23 cellular contexts compared by ENCODE assay signal in the genomic region with DNA sequence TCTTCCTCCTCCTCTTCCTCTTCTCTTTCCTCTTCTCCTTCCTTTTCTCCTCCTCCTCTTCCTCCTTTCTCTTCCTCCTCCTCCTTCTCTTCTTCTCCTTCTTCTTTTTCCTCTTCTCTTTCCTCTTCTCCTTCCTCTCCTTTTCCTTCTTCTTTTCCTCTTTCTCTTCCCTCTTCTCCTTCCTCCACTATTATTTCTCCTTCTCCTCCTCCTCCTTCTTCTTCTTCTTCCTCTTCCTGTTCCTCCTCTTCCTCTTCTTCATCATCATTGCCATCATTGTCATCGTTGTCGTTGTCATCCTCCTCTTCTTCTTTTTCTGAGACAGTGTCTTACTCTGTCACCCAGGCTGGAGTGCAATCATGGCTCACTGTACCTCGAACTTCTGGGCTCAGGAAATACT.
DNase-seq lines count a peak whose midpoint lies in the region; TF ChIP-seq lines count a peak whose summit lies in the region.
"Had no signal": no experiment of that assay in that cellular context is flagged by ENCODE, and none has a peak within 500 bp of the region (broad histone marks: within the 10 kb centered on the region; RNA-seq: fewer than 3 reads in every experiment).

No MANE protein-coding gene starts in this region.

- H3K4me3 Mint-ChIP-seq in progenitor cell of endocrine pancreas (ENCODE audit: low read depth) = no peak overlapping the region
- H3K4me3 Mint-ChIP-seq in activated CD4-positive, alpha-beta T cell treated with anti-CD3 and anti-CD28 coated beads, Interleukin-2, amount 10 ng/mL, durations not matched to agents 7 days and 5 days = no peak overlapping the region
- H3K4me3 Mint-ChIP-seq: CD14-positive monocyte; CD4-positive, alpha-beta memory T cell; CD4-positive, CD25-positive, alpha-beta regulatory T cell had no signal

- H3K4me3 ChIP-seq in HEK293 (ENCODE audit: low read depth, low read length) = no peak overlapping the region
- no peak overlapping the region for H3K4me3 ChIP-seq in lower leg skin (ENCODE audit: low read depth, poor library complexity, severe bottlenecking)
- H3K4me3 ChIP-seq: BLaER1, GM12878 had no signal

- no peaks in the 10 kb centered on the region for H3K36me3 ChIP-seq in HEK293 (ENCODE audit: control insufficient read depth in 2 of 2, insufficient read depth in 1 of 2, low read length in 2 of 2)
- H3K36me3 ChIP-seq: BE2C, BLaER1 had no signal

- H3K9me3 Mint-ChIP-seq in progenitor cell of endocrine pancreas (ENCODE audit: low read depth) = no peaks in the 10 kb centered on the region
- H3K9me3 Mint-ChIP-seq in activated CD4-positive, alpha-beta T cell treated with anti-CD3 and anti-CD28 coated beads, Interleukin-2, amount 10 ng/mL, durations not matched to agents 7 days and 5 days = peaks cover 2% of the 10 kb centered on the region

- H3K27me3 Mint-ChIP-seq in progenitor cell of endocrine pancreas = no peaks in the 10 kb centered on the region
- H3K27me3 Mint-ChIP-seq in activated CD4-positive, alpha-beta T cell treated with anti-CD3 and anti-CD28 coated beads, Interleukin-2, amount 10 ng/mL, durations not matched to agents 7 days and 5 days = no peaks in the 10 kb centered on the region

- peaks cover 7% of the 10 kb centered on the region for H3K4me1 Mint-ChIP-seq in progenitor cell of endocrine pancreas (ENCODE audit: low read depth)
- H3K4me1 Mint-ChIP-seq in activated CD4-positive, alpha-beta T cell treated with anti-CD3 and anti-CD28 coated beads, Interleukin-2, amount 10 ng/mL, durations not matched to agents 7 days and 5 days = no peaks in the 10 kb centered on the region
- H3K4me1 Mint-ChIP-seq: CD14-positive monocyte; CD4-positive, alpha-beta memory T cell; CD4-positive, CD25-positive, alpha-beta regulatory T cell; CD8-positive, alpha-beta memory T cell had no signal

- 84 to 96% methylated on average over 3 of the region's 3 CpGs for WGBS in lower leg skin, 2 donors

- H3K27ac ChIP-seq in HEK293 (ENCODE audit: extremely low read depth, low read depth, low read length) = no peak overlapping the region
- peak overlapping the region; percentile 23 for H3K27ac ChIP-seq in VCaP
- H3K27ac ChIP-seq: BLaER1 had no signal

- no peaks in the 10 kb centered on the region for H3K36me3 Mint-ChIP-seq in progenitor cell of endocrine pancreas (ENCODE audit: insufficient read depth)
- H3K36me3 Mint-ChIP-seq in activated CD4-positive, alpha-beta T cell treated with anti-CD3 and anti-CD28 coated beads, Interleukin-2, amount 10 ng/mL, durations not matched to agents 7 days and 5 days (ENCODE audit: low read depth) = no peaks in the 10 kb centered on the region
- H3K36me3 Mint-ChIP-seq: CD14-positive monocyte; CD4-positive, alpha-beta memory T cell; CD4-positive, CD25-positive, alpha-beta regulatory T cell had no signal

- no peaks in the 10 kb centered on the region for H3K9me3 ChIP-seq in HEK293 (ENCODE audit: control insufficient read depth, insufficient read depth, low read depth, low read length)
- H3K9me3 ChIP-seq: BE2C, BLaER1 had no signal

- no peaks in the 10 kb centered on the region for H3K4me1 ChIP-seq in HEK293 (ENCODE audit: control insufficient read depth, insufficient read depth, low read length)
- H3K4me1 ChIP-seq: BE2C, BLaER1 had no signal

- peak overlapping the region; percentile 21 for H3K27ac Mint-ChIP-seq in progenitor cell of endocrine pancreas
- no peak overlapping the region for H3K27ac Mint-ChIP-seq in activated CD4-positive, alpha-beta T cell treated with anti-CD3 and anti-CD28 coated beads, Interleukin-2, amount 10 ng/mL, durations not matched to agents 7 days and 5 days
- H3K27ac Mint-ChIP-seq: CD4-positive, alpha-beta memory T cell; CD4-positive, CD25-positive, alpha-beta regulatory T cell; CD8-positive, alpha-beta memory T cell had no signal

- no peak for DNase-seq in progenitor cell of endocrine pancreas (ENCODE audit: low spot score, unreplicated experiment)
- DNase-seq in activated CD4-positive, alpha-beta T cell treated with anti-CD3 and anti-CD28 coated beads, Interleukin-2, amount 10 ng/mL, durations not matched to agents 7 days and 5 days = no peak
- DNase-seq in lower leg skin (ENCODE audit: low spot score in 2 of 2) = no peak
- DNase-seq: 8988T; ACHN; BE2C; C1 segment of cervical spinal cord; CD4-positive, alpha-beta memory T cell; CD4-positive, CD25-positive, alpha-beta regulatory T cell; CD8-positive, alpha-beta memory T cell; COR-L47; DMS 273 treated with DMSO at 0.1 percent for 48 hours; DMS153; DMS53; DMS79; DND-41; EL; GDM1 had no signal

- no peak for TF ChIP-seq CTCF in HEK293 (tag by site-specific recombination; IDR thresholded peaks at IDR 0.05)
- no peak for TF ChIP-seq CTCF in VCaP (conservative IDR thresholded peaks at IDR 0.05)
- no peak for TF ChIP-seq CTCF in progenitor cell of endocrine pancreas (IDR thresholded peaks at IDR 0.05; ENCODE audit: unreplicated experiment)
- TF ChIP-seq CTCF in lower leg skin (IDR thresholded peaks at IDR 0.05) = no peak

- POLR2A ChIA-PET in HEK293 (lab: Yijun Ruan, JAX) = no interaction called here
- POLR2A ChIA-PET in activated CD4-positive, alpha-beta T cell treated with anti-CD3 and anti-CD28 coated beads, Interleukin-2, amount 10 ng/mL, durations not matched to agents 7 days and 5 days (lab: Charles Lee) = no interaction called here

- CTCF ChIA-PET in HEK293 (lab: Yijun Ruan, JAX) = interaction anchor here (1.1 kb wide), 1 partner anchor 119 kb away, joined by 4 read pairs; no protein-coding TSS in a partner anchor
- CTCF ChIA-PET in activated CD4-positive, alpha-beta T cell treated with anti-CD3 and anti-CD28 coated beads, Interleukin-2, amount 10 ng/mL, durations not matched to agents 7 days and 5 days (lab: Charles Lee) = no interaction called here

- intact Hi-C loops in lower leg skin (cut with DNase I; ENCODE audit: low total_unique reads) = no loop called here

- no peak for TF ChIP-seq POLR2A in lower leg skin (IDR thresholded peaks at IDR 0.05)

TF ChIP-seq in HEK293, 187 proteins besides CTCF, POLR2A, EP300 and RAD21:
- TF ChIP-seq ZNF26 (tag by site-specific recombination; IDR thresholded peaks at IDR 0.05) (0 out of 2 replicates have a peak, but pooled peaks have one; percentile 27), YY1 (tag by site-specific recombination; IDR thresholded peaks at IDR 0.05) (no peak), ZNF174 (tag by site-specific recombination; IDR thresholded peaks at IDR 0.05) (no peak), ZNF549 (tag by site-specific recombination; IDR thresholded peaks at IDR 0.05) (no peak), ZSCAN18 (tag by site-specific recombination; IDR thresholded peaks at IDR 0.05) (no peak)
- TF ChIP-seq, protein P1, sequence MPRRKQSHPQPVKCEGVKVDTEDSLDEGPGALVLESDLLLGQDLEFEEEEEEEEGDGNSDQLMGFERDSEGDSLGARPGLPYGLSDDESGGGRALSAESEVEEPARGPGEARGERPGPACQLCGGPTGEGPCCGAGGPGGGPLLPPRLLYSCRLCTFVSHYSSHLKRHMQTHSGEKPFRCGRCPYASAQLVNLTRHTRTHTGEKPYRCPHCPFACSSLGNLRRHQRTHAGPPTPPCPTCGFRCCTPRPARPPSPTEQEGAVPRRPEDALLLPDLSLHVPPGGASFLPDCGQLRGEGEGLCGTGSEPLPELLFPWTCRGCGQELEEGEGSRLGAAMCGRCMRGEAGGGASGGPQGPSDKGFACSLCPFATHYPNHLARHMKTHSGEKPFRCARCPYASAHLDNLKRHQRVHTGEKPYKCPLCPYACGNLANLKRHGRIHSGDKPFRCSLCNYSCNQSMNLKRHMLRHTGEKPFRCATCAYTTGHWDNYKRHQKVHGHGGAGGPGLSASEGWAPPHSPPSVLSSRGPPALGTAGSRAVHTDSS (tag by site-specific recombination; IDR thresholded peaks at IDR 0.05) = peak; percentile 82
